17 cellular contexts compared by ENCODE assay signal in genomic region chr2:138985881-138986280, GRCh38.
"Had no signal": no experiment of that assay in that cellular context is flagged by ENCODE, and none has a peak within 500 bp of the region (broad histone marks: within the 10 kb centered on the region; RNA-seq: fewer than 3 reads in every experiment).

No MANE protein-coding gene starts in this region.

- H3K4me3 ChIP-seq: stomach, suprapubic skin, testis, thoracic aorta, thyroid gland, tibial artery, tibial nerve, transverse colon, upper lobe of left lung, upper lobe of right lung, uterus, vagina had no signal

- H3K4me1 ChIP-seq: stomach, suprapubic skin, testis, thyroid gland, tibial artery, tibial nerve, transverse colon, upper lobe of left lung, upper lobe of right lung, uterus, vagina had no signal

- ATAC-seq: stimulated activated effector memory CD8-positive, alpha-beta T cell treated with anti-CD3 and anti-CD28 coated beads, Interleukin-12 subunit alpha, Interleukin-12 subunit beta, amount 100 ng/mL, for 72 hours; stimulated activated memory B cell treated with anti-CD40 and anti-IgM and Interleukin-4, amounts not matched to agents 10 μg/mL and 1 μg/mL and 100 μg/mL, for 72 hours; stimulated activated naive B cell treated with anti-CD40 and anti-IgM and Interleukin-4, amounts not matched to agents 10 μg/mL and 1 μg/mL and 100 μg/mL, for 72 hours; stimulated activated naive CD8-positive, alpha-beta T cell treated with anti-CD3 and anti-CD28 coated beads, Interleukin-15, amount 100 ng/mL, for 72 hours; stimulated activated naive CD8-positive, alpha-beta T cell treated with anti-CD3 and anti-CD28 coated beads, Interleukin-15, Interleukin-2, amounts not matched to agents 100 U/mL and 50 U/mL, for 24 hours; upper lobe of right lung had no signal

- H3K36me3 ChIP-seq: stomach, suprapubic skin, thoracic aorta, thyroid gland, tibial artery, tibial nerve, transverse colon, upper lobe of left lung, upper lobe of right lung, uterus, vagina had no signal

- H3K27ac ChIP-seq: stomach, suprapubic skin, testis, thoracic aorta, thyroid gland, tibial artery, tibial nerve, transverse colon, upper lobe of left lung, upper lobe of right lung, uterus, vagina had no signal

- H3K9me3 ChIP-seq: testis, thyroid gland, transverse colon, upper lobe of right lung, vagina had no signal
